Comparison of ENCODE assay signal across 8 cellular contexts in the genomic region with DNA sequence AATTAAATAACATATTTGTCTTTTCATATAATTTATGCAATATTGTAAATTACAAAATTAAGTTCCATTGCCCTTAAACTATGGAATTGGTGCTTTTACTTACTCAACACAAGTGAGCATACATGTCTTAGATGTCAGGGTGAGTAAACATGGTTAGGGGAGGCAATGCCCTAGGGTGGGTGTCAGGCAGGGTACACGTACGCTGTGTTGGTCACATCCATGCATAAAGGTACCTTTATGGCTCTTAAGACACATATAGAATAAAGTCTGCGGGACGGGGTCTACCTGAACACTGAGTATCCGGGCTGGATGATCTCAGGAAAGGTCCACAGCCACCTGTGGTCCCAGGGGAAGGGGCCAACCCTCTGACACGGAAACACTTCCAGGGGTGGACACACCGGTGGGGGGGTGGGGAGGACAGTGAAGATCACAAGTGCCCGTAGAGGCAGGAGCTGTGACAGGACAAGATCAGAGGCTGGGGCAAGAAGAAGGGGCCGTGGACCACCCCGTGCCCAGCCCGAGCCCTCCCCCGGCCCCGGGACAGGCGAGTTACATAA. TPM values are rescaled to one million over a fixed set of nuclear protein-coding genes. Genes with fewer than 3 reads are reported as not detected.
DNase-seq lines count a peak whose midpoint lies in the region; ATAC-seq, FAIRE-seq and TF ChIP-seq lines count a peak whose summit lies in the region.

No MANE protein-coding gene starts in this region.

- no peaks in the 10 kb centered on the region for H3K9me3 ChIP-seq in H1 (ENCODE audit: insufficient read depth in 2 of 2, low read depth in 1 of 2, low read length in 1 of 2)

- no peaks in the 10 kb centered on the region for H3K36me3 Mint-ChIP-seq in nephron (ENCODE audit: low read depth)

- 0 out of 2 replicates have a peak overlapping the region, but pooled peaks have one; percentile 89 for H2BK5ac ChIP-seq in H1 (ENCODE audit: low read depth, low read length)

- H3K23ac ChIP-seq in H1 (ENCODE audit: insufficient read length) = no peak overlapping the region

- H3K4me3 Mint-ChIP-seq in nephron = peak overlapping the region; percentile 92 to 96 (median 94)

- H3K18ac ChIP-seq in H1 (ENCODE audit: extremely low read depth, low read length) = peak overlapping the region; percentile 98; the same call in 1 of the 2 replicates

- H3K79me2 ChIP-seq in H1 (ENCODE audit: control insufficient read depth in 1 of 2, insufficient read depth in 2 of 2, low read length in 2 of 2) = peaks cover 0 to 53% of the 10 kb centered on the region in 2 experiments; a peak in 3 of 4 replicates

- H2BK20ac ChIP-seq in H1 (ENCODE audit: low read length) = no peak overlapping the region

- peak overlapping the region; percentile 88 for H4K91ac ChIP-seq in H1 (replicated peaks; ENCODE audit: insufficient read length, low read length)

- H3K56ac ChIP-seq in H1 (replicated peaks; ENCODE audit: insufficient read length, low read depth, low read length) = peak overlapping the region; percentile 97

- POLR2A ChIA-PET in H1 (lab: Charles Lee; ENCODE audit: partially characterized antibody) = interaction anchor here (1.0 to 2.6 kb wide), 8 partner anchors 15 to 185 kb away, joined by 3 to 11 read pairs (median 4); no protein-coding TSS in a partner anchor

- DNase-seq in activated T-cell treated with anti-CD3 and anti-CD28 coated beads for 1 hour (ENCODE audit: low read depth) = peak; percentile 2
- DNase-seq in activated T-cell treated with anti-CD3 and anti-CD28 coated beads, Interleukin-2, amount 50 U/mL, for 1 hour = no peak
- peak; percentile 0 for DNase-seq in T-helper 22 cell (ENCODE audit: low read depth)
- no peak for DNase-seq in H1 (ENCODE audit: low read depth in 1 of 2, low spot score in 2 of 2)
- DNase-seq in kidney glomerular epithelial cell (lab: John Stamatoyannopoulos, UW) = no peak
- no peak for DNase-seq in AML-193 (lab: John Stamatoyannopoulos, UW)

- H2AFZ ChIP-seq in H1 (ENCODE audit: low read length) = no peak overlapping the region

- no peak overlapping the region for H2BK120ac ChIP-seq in H1 (replicated peaks; ENCODE audit: low read depth, low read length)

- no peak overlapping the region for H4K5ac ChIP-seq in H1 (ENCODE audit: insufficient read length, low read depth, low read length)

- H3K4me1 ChIP-seq in H1 (replicated peaks in 1 of 4; ENCODE audit: control insufficient read depth in 3 of 4, insufficient read depth in 4 of 4, low read length in 3 of 4) = peaks cover 0 to 12% (median 11%) of the 10 kb centered on the region in 4 experiments; a peak in 6 of 7 replicates

- peak overlapping the region; percentile 98 for H4K8ac ChIP-seq in H1 (ENCODE audit: extremely low read depth, insufficient read depth, low read length)

- CTCF ChIA-PET in H1 (lab: Charles Lee; ENCODE audit: partially characterized antibody) = interaction anchor here (1.2 kb wide), 1 partner anchor 25 kb away, joined by 4 read pairs; no protein-coding TSS in a partner anchor

- H3K27ac ChIP-seq in H1 (ENCODE audit: low read depth, low read length) = peak overlapping the region; percentile 99; the same call in 1 of the 2 replicates

- H2BK15ac ChIP-seq in H1 (ENCODE audit: low read length) = no peak overlapping the region

- no peak for TF ChIP-seq CTCF in H1 (IDR thresholded peaks at IDR 0.05; ENCODE audit: control extremely low read depth in 1 of 3, insufficient read depth in 1 of 3, low read depth in 1 of 3, low read length in 3 of 3)
- TF ChIP-seq CTCF in nephron (IDR thresholded peaks at IDR 0.05; ENCODE audit: unreplicated experiment in 3 of 3) = no peak

- no peaks in the 10 kb centered on the region for H3K9me3 Mint-ChIP-seq in nephron

- WGBS in H1 (ENCODE audit: extremely low coverage in 1 of 2, insufficient coverage in 1 of 2, insufficient read length in 1 of 2, insufficient replicate concordance in 2 of 2, low coverage in 1 of 2, low lambda C conversion rate in 2 of 2, missing lambda C conversion rate in 1 of 2), 2 experiments = 14% methylated on average over 8 of the region's 14 CpGs; no CpG with 5 or more reads in 1 of the 2 experiments

- H3K9ac ChIP-seq in H1 (replicated peaks in 1 of 4; ENCODE audit: extremely low read depth in 1 of 4, low read depth in 3 of 4, low read length in 3 of 4) = peak overlapping the region; percentile 91 to 96 (median 96)

- no peak for FAIRE-seq in H1 (lab: Jason Lieb, UNC)

- peak; percentile 21 for ATAC-seq in HG03139 (IDR thresholded peaks at IDR 0.05; ENCODE audit: unreplicated experiment)

- no peak for TF ChIP-seq RAD21 in H1 (IDR thresholded peaks at IDR 0.05 in 1 of 2, conservative IDR thresholded peaks at IDR 0.05 in 1 of 2; ENCODE audit: low read depth in 2 of 2, low read length in 2 of 2)

- no peaks in the 10 kb centered on the region for H3K36me3 ChIP-seq in H1 (ENCODE audit: control insufficient read depth in 2 of 4, insufficient read depth in 4 of 4, low read length in 3 of 4)

- H4K20me1 ChIP-seq in H1 (replicated peaks in 1 of 2; ENCODE audit: control insufficient read depth in 1 of 2, insufficient read depth in 2 of 2, low read length in 2 of 2) = no peaks in the 10 kb centered on the region

- H3K4me2 ChIP-seq in H1 (ENCODE audit: insufficient read depth in 1 of 2, low read depth in 2 of 2, low read length in 2 of 2) = peak overlapping the region; percentile 90 to 97

- H3K4me1 Mint-ChIP-seq in nephron = peaks cover 9% of the 10 kb centered on the region

- no peak for TF ChIP-seq POLR2A in H1 (IDR thresholded peaks at IDR 0.05; ENCODE audit: control extremely low read depth in 1 of 2, low read depth in 2 of 2, low read length in 2 of 2)

- H3K23me2 ChIP-seq in H1 (ENCODE audit: low read depth, low read length) = peaks cover 7% of the 10 kb centered on the region; the same call in 1 of the 2 replicates

- H3K14ac ChIP-seq in H1 (ENCODE audit: insufficient read length) = no peak overlapping the region

- H2AK5ac ChIP-seq in H1 (ENCODE audit: low read depth, low read length) = no peak overlapping the region

- no peak overlapping the region for H2BK12ac ChIP-seq in H1 (ENCODE audit: low read depth, low read length)

- H3K27ac Mint-ChIP-seq in nephron = peak overlapping the region; percentile 53 to 90 (median 87)

- TF ChIP-seq EP300 in H1 (IDR thresholded peaks at IDR 0.05; ENCODE audit: borderline replicate concordance in 1 of 2, low read depth in 2 of 2, low read length in 2 of 2) = no peak

- no peaks in the 10 kb centered on the region for H3K27me3 Mint-ChIP-seq in nephron (ENCODE audit: low read depth)

- H3K27me3 ChIP-seq in H1 (replicated peaks in 1 of 4; ENCODE audit: control insufficient read depth in 3 of 4, extremely low read depth in 1 of 4, insufficient read depth in 3 of 4, low read length in 3 of 4) = peaks cover 0 to 12% (median 9%) of the 10 kb centered on the region in 4 experiments; a peak in 5 of 7 replicates

- H3K4me3 ChIP-seq in H1 (ENCODE audit: extremely low read depth in 1 of 4, insufficient read depth in 2 of 4, low read depth in 3 of 4, low read length in 4 of 4) = peak overlapping the region; percentile 96 to 100 (median 96)

- H3K4ac ChIP-seq in H1 (replicated peaks; ENCODE audit: insufficient read length, low read depth, low read length) = no peak overlapping the region

- peaks cover 4% of the 10 kb centered on the region; the same call in 1 of the 2 replicates for H3K79me1 ChIP-seq in H1 (ENCODE audit: low read depth, low read length)

TF ChIP-seq in H1, 55 proteins besides CTCF, POLR2A, EP300 and RAD21:
- no peak for TF ChIP-seq PHF8 (conservative IDR thresholded peaks at IDR 0.05; ENCODE audit: low read depth, low read length)

RNA-seq across cellular contexts. Expression of a gene that starts 0.7 kb away (rescaled TPM):
- total RNA-seq in H1 (2021; fragmentation: NEBNext Ultra II Directional; extraction: Animal tissue kit (Norgen Biotek cat#: 25700)) = 12.4 and 12.6 TPM in 2 replicates
- polyA plus RNA-seq in H1 (2011; rRNA removed) = 3.9 and 5.6 TPM in 2 replicates
- 5.9 TPM for polyA plus RNA-seq in H1 (2011; cell fraction: cytosol; rRNA removed)
- 3.6 TPM for polyA plus RNA-seq in H1 (2011; cell fraction: nucleus; rRNA removed)
- 4.9 to 9.5 TPM (median 5.2 TPM) in 4 replicates for polyA plus RNA-seq in H1 (2012, experiment 1 of 2)
- 0.66 TPM for polyA plus RNA-seq in H1 (2012, experiment 2 of 2)
- polyA plus RNA-seq in H1 (2013, experiment 1 of 2) = 7.5 TPM
- 7.2 TPM for polyA plus RNA-seq in H1 (2013, experiment 2 of 2)
- polyA minus RNA-seq in H1 (2011; rRNA and poly(A)+ RNA removed) = 6.1 and 9.7 TPM in 2 replicates
- 3.2 TPM for polyA minus RNA-seq in H1 (2011; cell fraction: cytosol; rRNA and poly(A)+ RNA removed)
- polyA minus RNA-seq in H1 (2011; cell fraction: nucleus; rRNA and poly(A)+ RNA removed) = 15.1 TPM

Comparison
In these comparisons a context has a peak if more than half of its experiments do, and no peak if none do; other contexts are left out.
1. DNase-seq: peak in activated T-cell treated with anti-CD3 and anti-CD28 coated beads for 1 hour (single experiment) and T-helper 22 cell (single experiment); none in activated T-cell treated with anti-CD3 and anti-CD28 coated beads, Interleukin-2, amount 50 U/mL, for 1 hour (single experiment), H1 (0 of 2), kidney glomerular epithelial cell (single experiment) and AML-193 (0 of 2).